9 cellular contexts compared by ENCODE assay signal in the genomic region with DNA sequence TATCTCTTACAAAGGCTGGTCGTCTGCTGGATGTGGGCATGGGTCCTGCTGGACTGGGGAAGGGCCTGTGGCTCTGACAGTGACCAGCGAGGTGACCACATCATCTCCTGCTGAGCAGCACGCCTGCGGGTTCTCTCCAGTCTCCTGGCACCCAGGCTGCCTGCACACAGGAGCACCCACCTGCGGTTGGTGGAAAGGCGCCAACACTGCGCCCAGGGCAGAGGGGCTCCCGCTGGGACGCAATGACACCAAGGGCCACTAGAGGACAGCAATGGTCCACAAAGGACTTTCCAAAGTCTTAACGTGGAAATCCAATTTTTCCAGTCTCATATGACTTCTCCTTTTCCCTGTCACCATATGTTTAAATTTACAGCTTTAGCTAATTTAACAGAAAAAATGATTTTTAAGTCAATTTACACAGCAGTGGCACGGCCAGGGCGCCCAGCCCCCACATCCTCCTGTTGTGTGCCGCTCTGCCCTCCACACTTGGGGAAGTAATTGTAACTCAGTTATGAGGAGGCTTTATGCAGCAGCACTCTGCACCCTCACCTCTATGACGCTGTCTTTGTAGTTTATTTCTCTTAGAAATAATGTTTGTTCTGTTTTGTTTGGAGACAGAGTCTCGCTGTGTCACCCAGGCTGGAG. TPM values are rescaled to one million over a fixed set of nuclear protein-coding genes. Genes with fewer than 3 reads are reported as not detected.
A peak's percentile ranks its signal among the peaks of the same experiment; 100 is the strongest.
DNase-seq lines count a peak whose midpoint lies in the region; ATAC-seq and TF ChIP-seq lines count a peak whose summit lies in the region.
"Had no signal": no experiment of that assay in that cellular context is flagged by ENCODE, and none has a peak within 500 bp of the region (broad histone marks: within the 10 kb centered on the region; RNA-seq: fewer than 3 reads in every experiment).

No MANE protein-coding gene starts in this region.

- H3K27me3 ChIP-seq in A673 (replicated peaks; ENCODE audit: insufficient read depth, low read depth, low read length, poor library complexity), result peaks cover 3% of the 10 kb centered on the region

- no peak overlapping the region for H3K27ac Mint-ChIP-seq in activated naive CD8-positive, alpha-beta T cell treated with anti-CD3 and anti-CD28 coated beads, Interleukin-2, amount 10 ng/mL, durations not matched to agents 7 days and 5 days

- CTCF ChIA-PET in A673 (lab: Charles Lee), result no interaction called here

- no peak overlapping the region for H3K4me3 ChIP-seq in A673 (ENCODE audit: low read depth, low read length, poor library complexity, severe bottlenecking)
- H3K4me3 ChIP-seq: tibial artery had no signal

- H3K4me1 ChIP-seq in A673 (ENCODE audit: insufficient read depth, low read length, poor library complexity, severe bottlenecking), result no peaks in the 10 kb centered on the region
- H3K4me1 ChIP-seq: tibial artery had no signal

- BruUV-seq in A673 (replicated peaks; lab: Mats Ljungman, UMichigan), result no TSS peak

- intact Hi-C loops in A673 (cut with micrococcal nuclease; ENCODE audit: unreplicated experiment), result loop anchor here (5.0 kb wide), 1 partner anchor 218 kb away; no protein-coding TSS in a partner anchor

- no peak overlapping the region for H3K4me3 Mint-ChIP-seq in activated naive CD8-positive, alpha-beta T cell treated with anti-CD3 and anti-CD28 coated beads, Interleukin-2, amount 10 ng/mL, durations not matched to agents 7 days and 5 days

- DNase-seq in A673 (ENCODE audit: low spot score) (peak; percentile 64), GM03348 (ENCODE audit: low spot score) (peak; percentile 77), NCI-H345 (lab: John Stamatoyannopoulos, UW) (peak; percentile 73), hepatic stellate cell (ENCODE audit: low spot score) (peak; percentile 60)
- DNase-seq in activated naive CD8-positive, alpha-beta T cell treated with anti-CD3 and anti-CD28 coated beads, Interleukin-2, amount 10 ng/mL, durations not matched to agents 7 days and 5 days, result peak; percentile 41
- peak; percentile 43 to 65 for DNase-seq in stimulated activated CD4-positive, alpha-beta T cell treated with anti-CD3 and anti-CD28 coated beads, Interleukin-2, amount 100 ng/mL, for 24 hours

- no peaks in the 10 kb centered on the region for H3K9me3 Mint-ChIP-seq in activated naive CD8-positive, alpha-beta T cell treated with anti-CD3 and anti-CD28 coated beads, Interleukin-2, amount 10 ng/mL, durations not matched to agents 7 days and 5 days

- H3K36me3 Mint-ChIP-seq in activated naive CD8-positive, alpha-beta T cell treated with anti-CD3 and anti-CD28 coated beads, Interleukin-2, amount 10 ng/mL, durations not matched to agents 7 days and 5 days, result no peaks in the 10 kb centered on the region

- peak; percentile 44 for ATAC-seq in activated naive CD8-positive, alpha-beta T cell treated with anti-CD3 and anti-CD28 coated beads, Interleukin-2, amount 10 ng/mL, durations not matched to agents 7 days and 5 days (ENCODE audit: low read depth)
- ATAC-seq in GM21619 (IDR thresholded peaks at IDR 0.05; ENCODE audit: unreplicated experiment) (no peak), GM18861 (IDR thresholded peaks at IDR 0.05; ENCODE audit: unreplicated experiment) (no peak)

- H3K4me1 Mint-ChIP-seq in activated naive CD8-positive, alpha-beta T cell treated with anti-CD3 and anti-CD28 coated beads, Interleukin-2, amount 10 ng/mL, durations not matched to agents 7 days and 5 days, result peaks cover 10% of the 10 kb centered on the region

- H3K27ac ChIP-seq in A673 (ENCODE audit: low read depth, low read length, poor library complexity, severe bottlenecking), result no peak overlapping the region
- H3K27ac ChIP-seq: tibial artery had no signal

- no peaks in the 10 kb centered on the region for H3K9me3 ChIP-seq in A673 (ENCODE audit: low read depth, low read length, poor library complexity, severe bottlenecking)

- H3K36me3 ChIP-seq in A673 (ENCODE audit: insufficient read depth, low read length, poor library complexity, severe bottlenecking), result no peaks in the 10 kb centered on the region
- H3K36me3 ChIP-seq: tibial artery had no signal

- POLR2A ChIA-PET in A673 (lab: Charles Lee; ENCODE audit: low non-redundant PET), result no interaction called here
- POLR2A ChIA-PET in activated naive CD8-positive, alpha-beta T cell treated with anti-CD3 and anti-CD28 coated beads, Interleukin-2, amount 10 ng/mL, durations not matched to agents 7 days and 5 days (lab: Charles Lee), result no interaction called here

- peak; percentile 88 for TF ChIP-seq CTCF in A673 (conservative IDR thresholded peaks at IDR 0.05; ENCODE audit: low read depth, low read length)

- H3K27me3 Mint-ChIP-seq in activated naive CD8-positive, alpha-beta T cell treated with anti-CD3 and anti-CD28 coated beads, Interleukin-2, amount 10 ng/mL, durations not matched to agents 7 days and 5 days, result peaks cover 5% of the 10 kb centered on the region

RNA-seq across cellular contexts. Expression of a gene that starts 38.1 kb away (rescaled TPM):
- total RNA-seq in A673 (2021), result 1.3 and 1.9 TPM in 2 replicates
- not detected for total RNA-seq in activated naive CD8-positive, alpha-beta T cell treated with anti-CD3 and anti-CD28 coated beads, Interleukin-2, amount 10 ng/mL, durations not matched to agents 7 days and 5 days
